3 cellular contexts compared by ENCODE assay signal in genomic region chr17:17063546-17064122, GRCh38.
A peak's percentile ranks its signal among the peaks of the same experiment; 100 is the strongest.
TF ChIP-seq lines count a peak whose summit lies in the region.

No MANE protein-coding gene starts in this region.

TF ChIP-seq in SK-N-SH, 30 proteins besides CTCF, POLR2A, EP300 and RAD21 (continued from another document):
- no peak for TF ChIP-seq ZBTB33 (IDR thresholded peaks at IDR 0.05; ENCODE audit: borderline replicate concordance, low read depth)
- 0 out of 2 replicates have a peak, but pooled peaks have one; percentile 16 for TF ChIP-seq NFIC (IDR thresholded peaks at IDR 0.05; ENCODE audit: borderline replicate concordance)
- no peak for TF ChIP-seq FOXM1 (IDR thresholded peaks at IDR 0.05; ENCODE audit: low read depth)

TF ChIP-seq in SK-N-SH treated with all-trans-retinoic acid at 6 μM for 48 hours, 23 proteins besides CTCF, POLR2A, EP300 and RAD21 (continued from another document):
- TF ChIP-seq POU6F1 (CRISPR knock-in tag; IDR thresholded peaks at IDR 0.05; ENCODE audit: borderline replicate concordance, low read depth) = no peak

TF ChIP-seq in K562, 482 proteins besides CTCF, POLR2A, EP300 and RAD21 (continued from another document):
- TF ChIP-seq SMARCC2 (IDR thresholded peaks at IDR 0.05; ENCODE audit: low read depth) = no peak
